Comparison of ENCODE assay signal across 9 cellular contexts in the genomic region with DNA sequence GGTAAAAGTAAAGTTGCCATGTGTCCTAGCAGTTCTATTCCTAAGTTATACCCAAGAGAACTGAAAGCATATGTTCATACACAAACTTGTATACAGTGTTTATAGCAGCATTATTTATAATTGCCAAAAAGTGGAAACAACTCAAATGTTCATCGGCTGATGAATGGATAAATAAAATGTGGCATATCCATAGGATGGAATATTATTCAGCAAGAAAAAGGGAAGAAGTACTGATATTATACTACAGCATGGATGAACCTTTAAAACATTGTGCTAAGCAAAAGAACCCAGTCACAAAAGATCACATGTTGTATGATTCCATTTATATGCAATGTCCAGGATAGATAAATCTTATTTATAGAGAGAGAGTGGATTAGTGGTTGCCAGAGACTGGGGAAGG.
"Had no signal": no experiment of that assay in that cellular context is flagged by ENCODE, and none has a peak within 500 bp of the region (broad histone marks: within the 10 kb centered on the region; RNA-seq: fewer than 3 reads in every experiment).

No MANE protein-coding gene starts in this region.

- H2AFZ ChIP-seq: GM23248 had no signal

- DNase-seq: GM23248, GOT3, H7, KG1 had no signal

- H3K27me3 Mint-ChIP-seq: IgD-negative memory B cell had no signal

- H3K27ac ChIP-seq: GM23248, HL-60 had no signal

- H3K4me3 Mint-ChIP-seq: IgD-negative memory B cell had no signal

- H3K9ac ChIP-seq: GM23248 had no signal

- ATAC-seq: HCT116, HepG2 had no signal

- H3K9me3 ChIP-seq: HAP-1 had no signal

- H3K4me3 ChIP-seq: GM23248, HAP-1 had no signal

- H3K27ac Mint-ChIP-seq: IgD-negative memory B cell had no signal
